ENCODE assay signal across 2 cellular contexts in the genomic region with DNA sequence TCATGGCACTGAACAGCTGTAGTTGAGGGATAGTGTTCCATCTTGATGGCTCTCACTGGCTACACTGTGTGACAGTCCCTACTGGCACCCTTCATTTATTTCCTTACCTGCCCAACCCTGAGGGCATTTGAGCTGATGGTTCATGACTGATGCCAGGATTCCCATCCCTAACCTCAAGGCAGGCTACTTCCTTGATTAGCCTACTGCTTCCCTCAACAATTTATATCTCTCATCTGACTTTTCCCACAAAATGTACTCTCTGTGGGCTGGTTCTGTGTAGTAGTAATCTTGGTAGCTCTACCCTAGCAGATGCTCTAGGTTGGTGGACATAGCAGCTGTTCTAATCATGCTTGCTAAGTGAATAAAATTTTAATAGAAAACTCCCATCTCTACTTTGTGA.
TF ChIP-seq lines count a peak whose summit lies in the region.

No MANE protein-coding gene starts in this region.

TF ChIP-seq in GM23338, 12 proteins besides CTCF, POLR2A, EP300 and RAD21:
- TF ChIP-seq EZH2phosphoT487 (IDR thresholded peaks at IDR 0.05; ENCODE audit: unreplicated experiment) (no peak), EZH2 (IDR thresholded peaks at IDR 0.05; ENCODE audit: low read depth, unreplicated experiment) (no peak), CREB1 (CRISPR knock-in tag; IDR thresholded peaks at IDR 0.05; ENCODE audit: low read depth) (no peak), ETS1 (IDR thresholded peaks at IDR 0.05) (no peak), POLR2AphosphoS5 (IDR thresholded peaks at IDR 0.05; ENCODE audit: low read depth) (no peak), ZNF331 (CRISPR knock-in tag; IDR thresholded peaks at IDR 0.05; ENCODE audit: low read depth) (no peak), ZNF114 (CRISPR knock-in tag; IDR thresholded peaks at IDR 0.05) (no peak), STAT1 (IDR thresholded peaks at IDR 0.05; ENCODE audit: unreplicated experiment) (no peak)
- TF ChIP-seq, protein P1, sequence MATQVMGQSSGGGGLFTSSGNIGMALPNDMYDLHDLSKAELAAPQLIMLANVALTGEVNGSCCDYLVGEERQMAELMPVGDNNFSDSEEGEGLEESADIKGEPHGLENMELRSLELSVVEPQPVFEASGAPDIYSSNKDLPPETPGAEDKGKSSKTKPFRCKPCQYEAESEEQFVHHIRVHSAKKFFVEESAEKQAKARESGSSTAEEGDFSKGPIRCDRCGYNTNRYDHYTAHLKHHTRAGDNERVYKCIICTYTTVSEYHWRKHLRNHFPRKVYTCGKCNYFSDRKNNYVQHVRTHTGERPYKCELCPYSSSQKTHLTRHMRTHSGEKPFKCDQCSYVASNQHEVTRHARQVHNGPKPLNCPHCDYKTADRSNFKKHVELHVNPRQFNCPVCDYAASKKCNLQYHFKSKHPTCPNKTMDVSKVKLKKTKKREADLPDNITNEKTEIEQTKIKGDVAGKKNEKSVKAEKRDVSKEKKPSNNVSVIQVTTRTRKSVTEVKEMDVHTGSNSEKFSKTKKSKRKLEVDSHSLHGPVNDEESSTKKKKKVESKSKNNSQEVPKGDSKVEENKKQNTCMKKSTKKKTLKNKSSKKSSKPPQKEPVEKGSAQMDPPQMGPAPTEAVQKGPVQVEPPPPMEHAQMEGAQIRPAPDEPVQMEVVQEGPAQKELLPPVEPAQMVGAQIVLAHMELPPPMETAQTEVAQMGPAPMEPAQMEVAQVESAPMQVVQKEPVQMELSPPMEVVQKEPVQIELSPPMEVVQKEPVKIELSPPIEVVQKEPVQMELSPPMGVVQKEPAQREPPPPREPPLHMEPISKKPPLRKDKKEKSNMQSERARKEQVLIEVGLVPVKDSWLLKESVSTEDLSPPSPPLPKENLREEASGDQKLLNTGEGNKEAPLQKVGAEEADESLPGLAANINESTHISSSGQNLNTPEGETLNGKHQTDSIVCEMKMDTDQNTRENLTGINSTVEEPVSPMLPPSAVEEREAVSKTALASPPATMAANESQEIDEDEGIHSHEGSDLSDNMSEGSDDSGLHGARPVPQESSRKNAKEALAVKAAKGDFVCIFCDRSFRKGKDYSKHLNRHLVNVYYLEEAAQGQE (IDR thresholded peaks at IDR 0.05; ENCODE audit: unreplicated experiment) = no peak
- TF ChIP-seq, protein P2, sequence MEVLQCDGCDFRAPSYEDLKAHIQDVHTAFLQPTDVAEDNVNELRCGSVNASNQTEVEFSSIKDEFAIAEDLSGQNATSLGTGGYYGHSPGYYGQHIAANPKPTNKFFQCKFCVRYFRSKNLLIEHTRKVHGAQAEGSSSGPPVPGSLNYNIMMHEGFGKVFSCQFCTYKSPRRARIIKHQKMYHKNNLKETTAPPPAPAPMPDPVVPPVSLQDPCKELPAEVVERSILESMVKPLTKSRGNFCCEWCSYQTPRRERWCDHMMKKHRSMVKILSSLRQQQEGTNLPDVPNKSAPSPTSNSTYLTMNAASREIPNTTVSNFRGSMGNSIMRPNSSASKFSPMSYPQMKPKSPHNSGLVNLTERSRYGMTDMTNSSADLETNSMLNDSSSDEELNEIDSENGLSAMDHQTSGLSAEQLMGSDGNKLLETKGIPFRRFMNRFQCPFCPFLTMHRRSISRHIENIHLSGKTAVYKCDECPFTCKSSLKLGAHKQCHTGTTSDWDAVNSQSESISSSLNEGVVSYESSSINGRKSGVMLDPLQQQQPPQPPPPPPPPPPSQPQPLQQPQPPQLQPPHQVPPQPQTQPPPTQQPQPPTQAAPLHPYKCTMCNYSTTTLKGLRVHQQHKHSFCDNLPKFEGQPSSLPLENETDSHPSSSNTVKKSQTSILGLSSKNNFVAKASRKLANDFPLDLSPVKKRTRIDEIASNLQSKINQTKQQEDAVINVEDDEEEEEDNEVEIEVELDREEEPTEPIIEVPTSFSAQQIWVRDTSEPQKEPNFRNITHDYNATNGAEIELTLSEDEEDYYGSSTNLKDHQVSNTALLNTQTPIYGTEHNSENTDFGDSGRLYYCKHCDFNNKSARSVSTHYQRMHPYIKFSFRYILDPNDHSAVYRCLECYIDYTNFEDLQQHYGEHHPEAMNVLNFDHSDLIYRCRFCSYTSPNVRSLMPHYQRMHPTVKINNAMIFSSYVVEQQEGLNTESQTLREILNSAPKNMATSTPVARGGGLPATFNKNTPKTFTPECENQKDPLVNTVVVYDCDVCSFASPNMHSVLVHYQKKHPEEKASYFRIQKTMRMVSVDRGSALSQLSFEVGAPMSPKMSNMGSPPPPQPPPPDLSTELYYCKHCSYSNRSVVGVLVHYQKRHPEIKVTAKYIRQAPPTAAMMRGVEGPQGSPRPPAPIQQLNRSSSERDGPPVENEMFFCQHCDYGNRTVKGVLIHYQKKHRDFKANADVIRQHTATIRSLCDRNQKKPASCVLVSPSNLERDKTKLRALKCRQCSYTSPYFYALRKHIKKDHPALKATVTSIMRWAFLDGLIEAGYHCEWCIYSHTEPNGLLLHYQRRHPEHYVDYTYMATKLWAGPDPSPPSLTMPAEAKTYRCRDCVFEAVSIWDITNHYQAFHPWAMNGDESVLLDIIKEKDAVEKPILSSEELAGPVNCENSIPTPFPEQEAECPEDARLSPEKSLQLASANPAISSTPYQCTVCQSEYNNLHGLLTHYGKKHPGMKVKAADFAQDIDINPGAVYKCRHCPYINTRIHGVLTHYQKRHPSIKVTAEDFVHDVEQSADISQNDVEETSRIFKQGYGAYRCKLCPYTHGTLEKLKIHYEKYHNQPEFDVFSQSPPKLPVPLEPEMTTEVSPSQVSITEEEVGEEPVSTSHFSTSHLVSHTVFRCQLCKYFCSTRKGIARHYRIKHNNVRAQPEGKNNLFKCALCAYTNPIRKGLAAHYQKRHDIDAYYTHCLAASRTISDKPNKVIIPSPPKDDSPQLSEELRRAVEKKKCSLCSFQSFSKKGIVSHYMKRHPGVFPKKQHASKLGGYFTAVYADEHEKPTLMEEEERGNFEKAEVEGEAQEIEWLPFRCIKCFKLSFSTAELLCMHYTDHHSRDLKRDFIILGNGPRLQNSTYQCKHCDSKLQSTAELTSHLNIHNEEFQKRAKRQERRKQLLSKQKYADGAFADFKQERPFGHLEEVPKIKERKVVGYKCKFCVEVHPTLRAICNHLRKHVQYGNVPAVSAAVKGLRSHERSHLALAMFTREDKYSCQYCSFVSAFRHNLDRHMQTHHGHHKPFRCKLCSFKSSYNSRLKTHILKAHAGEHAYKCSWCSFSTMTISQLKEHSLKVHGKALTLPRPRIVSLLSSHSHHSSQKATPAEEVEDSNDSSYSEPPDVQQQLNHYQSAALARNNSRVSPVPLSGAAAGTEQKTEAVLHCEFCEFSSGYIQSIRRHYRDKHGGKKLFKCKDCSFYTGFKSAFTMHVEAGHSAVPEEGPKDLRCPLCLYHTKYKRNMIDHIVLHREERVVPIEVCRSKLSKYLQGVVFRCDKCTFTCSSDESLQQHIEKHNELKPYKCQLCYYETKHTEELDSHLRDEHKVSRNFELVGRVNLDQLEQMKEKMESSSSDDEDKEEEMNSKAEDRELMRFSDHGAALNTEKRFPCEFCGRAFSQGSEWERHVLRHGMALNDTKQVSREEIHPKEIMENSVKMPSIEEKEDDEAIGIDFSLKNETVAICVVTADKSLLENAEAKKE (CRISPR knock-in tag; IDR thresholded peaks at IDR 0.05) = no peak

TF ChIP-seq in HepG2, 621 proteins besides CTCF, POLR2A, EP300 and RAD21:
- no peak for TF ChIP-seq ZNF263 (CRISPR knock-in tag; IDR thresholded peaks at IDR 0.05)
- no peak for TF ChIP-seq HMG20A (CRISPR knock-in tag; IDR thresholded peaks at IDR 0.05; ENCODE audit: borderline replicate concordance)
- no peak for TF ChIP-seq ZSCAN25 (CRISPR knock-in tag; IDR thresholded peaks at IDR 0.05)
- no peak for TF ChIP-seq TARDBP (CRISPR knock-in tag; IDR thresholded peaks at IDR 0.05)
- no peak for TF ChIP-seq SP1 (IDR thresholded peaks at IDR 0.05)
- no peak for TF ChIP-seq SP1 (CRISPR knock-in tag; IDR thresholded peaks at IDR 0.05)
- no peak for TF ChIP-seq PHF5A (CRISPR knock-in tag; IDR thresholded peaks at IDR 0.05; ENCODE audit: low read depth, unreplicated experiment)
- no peak for TF ChIP-seq RARA (CRISPR knock-in tag; IDR thresholded peaks at IDR 0.05)
- no peak for TF ChIP-seq ZNF501 (CRISPR knock-in tag; IDR thresholded peaks at IDR 0.05)
- TF ChIP-seq ZNF530 (CRISPR knock-in tag; IDR thresholded peaks at IDR 0.05; ENCODE audit: low read depth) = no peak
- no peak for TF ChIP-seq RFX1 (IDR thresholded peaks at IDR 0.05)
- no peak for TF ChIP-seq ZNF3 (CRISPR knock-in tag; IDR thresholded peaks at IDR 0.05)
